19 cellular contexts compared by ENCODE assay signal in genomic region chr3:112384769-112385168, GRCh38.
"Had no signal": no experiment of that assay in that cellular context is flagged by ENCODE, and none has a peak within 500 bp of the region (broad histone marks: within the 10 kb centered on the region; RNA-seq: fewer than 3 reads in every experiment).

No MANE protein-coding gene starts in this region.

- H3K27me3 ChIP-seq: cardiac muscle cell, dorsolateral prefrontal cortex, gastroesophageal sphincter, heart right ventricle, neural progenitor cell, sigmoid colon, thyroid gland, uterus had no signal

- H3K27ac Mint-ChIP-seq: endodermal cell, neural progenitor cell, T-cell had no signal

- H3K4me2 ChIP-seq: neural progenitor cell had no signal

- DNase-seq: activated CD8-positive, alpha-beta memory T cell treated with anti-CD3 and anti-CD28 coated beads for 24 hours; activated gamma-delta T cell treated with Interleukin-2 at 50 U/mL for 16 hours; dorsolateral prefrontal cortex; endodermal cell; erythroblast; heart right ventricle; left colon; sigmoid colon; stimulated activated CD4-positive, alpha-beta T cell treated with anti-CD3 and anti-CD28 coated beads, Interleukin-1b, Interleukin-23, amount 100 ng/mL, for 48 hours; T-cell; T1000; thyroid gland; uterus; WERI-Rb-1 had no signal

- H3K4me1 ChIP-seq: neural progenitor cell, parathyroid adenoma, sigmoid colon, uterus had no signal

- H3K36me3 ChIP-seq: cardiac muscle cell, gastroesophageal sphincter, heart right ventricle, neural progenitor cell, sigmoid colon, thyroid gland, uterus, WERI-Rb-1 had no signal

- H2AFZ ChIP-seq: neural progenitor cell, parathyroid adenoma had no signal

- H3K9me3 Mint-ChIP-seq: endodermal cell, neural progenitor cell had no signal

- H3K36me3 Mint-ChIP-seq: neural progenitor cell, T-cell had no signal

- H3K4me3 ChIP-seq: cardiac muscle cell, dorsolateral prefrontal cortex, gastroesophageal sphincter, heart right ventricle, lung, neural progenitor cell, sigmoid colon, thyroid gland, uterus had no signal

- H3K9ac ChIP-seq: neural progenitor cell, parathyroid adenoma had no signal

- H3K9me3 ChIP-seq: gastroesophageal sphincter, heart right ventricle, sigmoid colon, thyroid gland, uterus had no signal

- H3K27ac ChIP-seq: cardiac muscle cell, dorsolateral prefrontal cortex, gastroesophageal sphincter, heart right ventricle, neural progenitor cell, parathyroid adenoma, sigmoid colon, uterus, WERI-Rb-1 had no signal

- ATAC-seq: gastroesophageal sphincter, heart right ventricle, left colon, T-cell had no signal

- H3K4me3 Mint-ChIP-seq: endodermal cell, neural progenitor cell, T-cell had no signal
